In the genomic region with DNA sequence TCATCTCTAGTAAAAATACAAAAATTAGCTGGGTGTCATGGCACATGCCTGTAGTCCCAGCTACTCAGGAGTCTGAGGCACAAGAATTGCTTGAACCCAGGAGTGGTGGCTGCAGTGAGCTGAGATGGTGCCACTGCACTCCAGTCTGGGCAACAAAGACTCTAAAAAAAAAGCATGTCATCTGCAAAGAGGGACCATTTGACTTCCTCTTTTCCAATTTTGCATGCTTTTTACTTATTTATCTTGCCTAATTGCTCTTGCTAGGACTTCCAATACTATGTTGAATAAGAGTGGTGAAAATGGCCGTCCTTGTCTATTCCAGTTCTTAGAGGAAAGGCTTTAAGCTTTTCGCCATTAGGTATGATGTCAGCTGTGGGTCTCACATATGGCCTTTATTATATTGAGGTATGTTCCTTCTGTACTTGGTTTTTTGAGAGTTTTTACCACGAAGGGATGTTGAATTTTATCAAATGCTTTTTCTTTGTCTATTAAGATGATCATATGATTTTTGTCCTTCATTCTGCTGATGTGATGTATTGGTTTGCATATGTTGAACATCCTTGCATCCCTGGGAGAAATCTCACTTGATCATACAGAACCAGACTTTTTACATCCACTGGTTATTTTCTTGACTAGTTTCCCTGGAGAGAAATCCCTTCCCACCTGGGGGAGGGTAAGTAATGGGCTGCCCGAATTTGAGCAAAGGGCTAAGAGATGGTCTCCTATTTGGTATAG, we compare ENCODE assay signal across 27 cellular contexts.
"Had no signal": no experiment of that assay in that cellular context is flagged by ENCODE, and none has a peak within 500 bp of the region (broad histone marks: within the 10 kb centered on the region; RNA-seq: fewer than 3 reads in every experiment).

No MANE protein-coding gene starts in this region.

- H3K27ac ChIP-seq: breast epithelium, colonic mucosa, dorsolateral prefrontal cortex, epithelial cell of prostate, heart left ventricle, testis, uterus had no signal

- H3K36me3 ChIP-seq: colonic mucosa, uterus had no signal

- H3K4me3 Mint-ChIP-seq: activated B cell treated with CpG ODN at 0.5 μM for 24 hours; activated CD4-positive, alpha-beta T cell treated with anti-CD3 and anti-CD28 coated beads for 36 hours; activated naive CD4-positive, alpha-beta T cell treated with anti-CD3 and anti-CD28 coated beads for 36 hours; activated naive CD8-positive, alpha-beta T cell treated with anti-CD3 and anti-CD28 coated beads, Interleukin-2, amount 10 ng/mL, durations not matched to agents 7 days and 5 days; activated T-cell treated with anti-CD3 and anti-CD28 coated beads, Interleukin-2, amount 50 U/mL, for 4 hours; natural killer cell treated with Interleukin-12 subunit alpha and Interleukin-12 subunit beta and Interleukin-15 and Interleukin-18, amount 100 ng/mL, for 72 hours; stimulated activated naive B cell treated with anti-CD40 and anti-IgM and Interleukin-4, amounts not matched to agents 10 μg/mL and 1 μg/mL and 100 μg/mL, for 72 hours had no signal

- ATAC-seq: activated CD4-positive, alpha-beta T cell treated with anti-CD3 and anti-CD28 coated beads for 36 hours; activated T-cell treated with anti-CD3 and anti-CD28 coated beads, Interleukin-2, amount 50 U/mL, for 4 hours; heart left ventricle; left cardiac atrium; natural killer cell treated with Interleukin-12 subunit alpha and Interleukin-12 subunit beta and Interleukin-15 and Interleukin-18, amount 100 ng/mL, for 72 hours; stimulated activated naive B cell treated with anti-CD40 and anti-IgM and Interleukin-4, amounts not matched to agents 10 μg/mL and 1 μg/mL and 100 μg/mL, for 72 hours had no signal

- H3K9me3 Mint-ChIP-seq: activated B cell treated with CpG ODN at 0.5 μM for 24 hours; activated naive CD4-positive, alpha-beta T cell treated with anti-CD3 and anti-CD28 coated beads for 36 hours; activated naive CD8-positive, alpha-beta T cell treated with anti-CD3 and anti-CD28 coated beads, Interleukin-2, amount 10 ng/mL, durations not matched to agents 7 days and 5 days; activated T-cell treated with anti-CD3 and anti-CD28 coated beads, Interleukin-2, amount 50 U/mL, for 4 hours; natural killer cell treated with Interleukin-12 subunit alpha and Interleukin-12 subunit beta and Interleukin-15 and Interleukin-18, amount 100 ng/mL, for 72 hours; stimulated activated naive B cell treated with anti-CD40 and anti-IgM and Interleukin-4, amounts not matched to agents 10 μg/mL and 1 μg/mL and 100 μg/mL, for 72 hours had no signal

- DNase-seq: activated B cell treated with CpG ODN at 0.5 μM for 24 hours; activated CD4-positive, alpha-beta T cell treated with anti-CD3 and anti-CD28 coated beads for 36 hours; activated CD4-positive, alpha-beta T cell treated with anti-CD3 and anti-CD28 coated beads, Interleukin-2, amount 50 U/mL, for 4 hours; activated CD8-positive, alpha-beta memory T cell treated with anti-CD3 and anti-CD28 coated beads for 24 hours; activated CD8-positive, alpha-beta memory T cell treated with anti-CD3 and anti-CD28 coated beads, Interleukin-2, amount 50 U/mL, for 4 hours; activated effector memory CD4-positive, alpha-beta T cell treated with Interleukin-2 at 50 U/mL for 16 hours; activated naive CD4-positive, alpha-beta T cell treated with anti-CD3 and anti-CD28 coated beads for 36 hours; activated naive CD8-positive, alpha-beta T cell treated with anti-CD3 and anti-CD28 coated beads, Interleukin-2, amount 10 ng/mL, durations not matched to agents 7 days and 5 days; activated T-cell treated with anti-CD3 and anti-CD28 coated beads, Interleukin-2, amount 50 U/mL, for 4 hours; amniotic stem cell; colonic mucosa; dorsolateral prefrontal cortex; heart left ventricle; islet precursor cell; left cardiac atrium; midbrain; retina; stimulated activated CD4-positive, alpha-beta T cell treated with anti-CD3 and anti-CD28 coated beads, Interleukin-2, amount 100 ng/mL, for 48 hours; stimulated activated CD8-positive, alpha-beta memory T cell treated with anti-CD3 and anti-CD28 coated beads, Interleukin-4, amount 100 ng/mL, for 48 hours; stimulated activated naive B cell treated with anti-CD40 and anti-IgM and Interleukin-4, amounts not matched to agents 10 μg/mL and 1 μg/mL and 100 μg/mL, for 72 hours; testis; trophoblast cell; uterus had no signal

- H3K4me1 ChIP-seq: breast epithelium, colonic mucosa, heart left ventricle, testis, uterus had no signal

- H3K27me3 ChIP-seq: breast epithelium, colonic mucosa, dorsolateral prefrontal cortex, heart left ventricle, testis, uterus had no signal

- H3K4me3 ChIP-seq: breast epithelium, colonic mucosa, dorsolateral prefrontal cortex, heart left ventricle, testis, uterus had no signal

- H3K4me1 Mint-ChIP-seq: activated B cell treated with CpG ODN at 0.5 μM for 24 hours; activated CD4-positive, alpha-beta T cell treated with anti-CD3 and anti-CD28 coated beads for 36 hours; stimulated activated naive B cell treated with anti-CD40 and anti-IgM and Interleukin-4, amounts not matched to agents 10 μg/mL and 1 μg/mL and 100 μg/mL, for 72 hours had no signal

- H3K27me3 Mint-ChIP-seq: activated B cell treated with CpG ODN at 0.5 μM for 24 hours; activated CD4-positive, alpha-beta T cell treated with anti-CD3 and anti-CD28 coated beads for 36 hours; activated naive CD8-positive, alpha-beta T cell treated with anti-CD3 and anti-CD28 coated beads, Interleukin-2, amount 10 ng/mL, durations not matched to agents 7 days and 5 days; natural killer cell treated with Interleukin-12 subunit alpha and Interleukin-12 subunit beta and Interleukin-15 and Interleukin-18, amount 100 ng/mL, for 72 hours; progenitor cell of endocrine pancreas; stimulated activated naive B cell treated with anti-CD40 and anti-IgM and Interleukin-4, amounts not matched to agents 10 μg/mL and 1 μg/mL and 100 μg/mL, for 72 hours had no signal

- H3K9me3 ChIP-seq: breast epithelium, colonic mucosa, testis had no signal

- H3K27ac Mint-ChIP-seq: activated B cell treated with CpG ODN at 0.5 μM for 24 hours; activated CD4-positive, alpha-beta T cell treated with anti-CD3 and anti-CD28 coated beads for 36 hours; activated naive CD8-positive, alpha-beta T cell treated with anti-CD3 and anti-CD28 coated beads, Interleukin-2, amount 10 ng/mL, durations not matched to agents 7 days and 5 days; natural killer cell treated with Interleukin-12 subunit alpha and Interleukin-12 subunit beta and Interleukin-15 and Interleukin-18, amount 100 ng/mL, for 72 hours; progenitor cell of endocrine pancreas had no signal
